Comparison of ENCODE assay signal across 11 cellular contexts in genomic region chr19:19485161-19485997, GRCh38. TPM values are rescaled to one million over a fixed set of nuclear protein-coding genes. Genes with fewer than 3 reads are reported as not detected.
DNase-seq lines count a peak whose midpoint lies in the region; ATAC-seq and TF ChIP-seq lines count a peak whose summit lies in the region.
"Had no signal": no experiment of that assay in that cellular context is flagged by ENCODE, and none has a peak within 500 bp of the region (broad histone marks: within the 10 kb centered on the region; RNA-seq: fewer than 3 reads in every experiment).

No MANE protein-coding gene starts in this region.

- H3K27ac Mint-ChIP-seq in activated CD8-positive, alpha-beta T cell treated with anti-CD3 and anti-CD28 coated beads for 36 hours, result peak overlapping the region; percentile 56
- H3K27ac Mint-ChIP-seq in stimulated activated naive B cell treated with anti-CD40 and anti-IgM and Interleukin-4, amounts not matched to agents 10 μg/mL and 1 μg/mL and 100 μg/mL, for 72 hours, result peak overlapping the region; percentile 90

- peak; percentile 44 for DNase-seq in Right ventricle myocardium inferior (ENCODE audit: missing footprints)
- no peak for DNase-seq in Right ventricle myocardium superior
- no peak for DNase-seq in activated CD8-positive, alpha-beta T cell treated with anti-CD3 and anti-CD28 coated beads for 36 hours
- peak; percentile 61 for DNase-seq in left ventricle myocardium superior
- peak; percentile 61 for DNase-seq in stimulated activated naive B cell treated with anti-CD40 and anti-IgM and Interleukin-4, amounts not matched to agents 10 μg/mL and 1 μg/mL and 100 μg/mL, for 72 hours
- DNase-seq in putamen (ENCODE audit: low spot score), result no peak
- no peak for DNase-seq in KBM-7
- no peak for DNase-seq in NCI-H1105 (lab: John Stamatoyannopoulos, UW)
- DNase-seq: activated gamma-delta T cell, MG63 had no signal

- POLR2A ChIA-PET in activated CD8-positive, alpha-beta T cell treated with anti-CD3 and anti-CD28 coated beads for 36 hours (lab: Charles Lee), result interaction anchor here (0.8 to 1.0 kb wide), 3 partner anchors 26 to 137 kb away, joined by 3 to 4 read pairs (median 3); no protein-coding TSS in a partner anchor

- CTCF ChIA-PET in activated CD8-positive, alpha-beta T cell treated with anti-CD3 and anti-CD28 coated beads for 36 hours (lab: Charles Lee), result interaction anchor here (1.0 to 1.5 kb wide), 2 partner anchors 10 to 80 kb away, joined by 3 to 4 read pairs; partner anchors contain the start of gene GATAD2A

- TF ChIP-seq CTCF in activated CD8-positive, alpha-beta T cell treated with anti-CD3 and anti-CD28 coated beads for 36 hours (IDR thresholded peaks at IDR 0.05), result no peak

- peaks cover 85% of the 10 kb centered on the region for H3K4me1 Mint-ChIP-seq in activated CD8-positive, alpha-beta T cell treated with anti-CD3 and anti-CD28 coated beads for 36 hours (ENCODE audit: low read depth)
- peaks cover 54 to 72% of the 10 kb centered on the region in 2 donors for H3K4me1 Mint-ChIP-seq in stimulated activated naive B cell treated with anti-CD40 and anti-IgM and Interleukin-4, amounts not matched to agents 10 μg/mL and 1 μg/mL and 100 μg/mL, for 72 hours

- no peak overlapping the region for H3K4me3 Mint-ChIP-seq in activated CD8-positive, alpha-beta T cell treated with anti-CD3 and anti-CD28 coated beads for 36 hours
- peak overlapping the region; percentile 27 to 32 for H3K4me3 Mint-ChIP-seq in stimulated activated naive B cell treated with anti-CD40 and anti-IgM and Interleukin-4, amounts not matched to agents 10 μg/mL and 1 μg/mL and 100 μg/mL, for 72 hours

- in situ Hi-C loops in KBM-7 (cut with MboI; ENCODE audit: low pct_unique_long_range_greater_than_20kb, low sequenced_read_pairs), result no loop called here

- peaks cover 11% of the 10 kb centered on the region for H3K36me3 Mint-ChIP-seq in activated CD8-positive, alpha-beta T cell treated with anti-CD3 and anti-CD28 coated beads for 36 hours (ENCODE audit: low read depth)
- H3K36me3 Mint-ChIP-seq in stimulated activated naive B cell treated with anti-CD40 and anti-IgM and Interleukin-4, amounts not matched to agents 10 μg/mL and 1 μg/mL and 100 μg/mL, for 72 hours, result peaks cover 17 to 28% of the 10 kb centered on the region in 2 donors

- ATAC-seq in Right ventricle myocardium inferior, result peak; percentile 29
- ATAC-seq in Right ventricle myocardium superior (ENCODE audit: poor library complexity), result no peak
- no peak for ATAC-seq in activated CD8-positive, alpha-beta T cell treated with anti-CD3 and anti-CD28 coated beads for 36 hours
- no peak for ATAC-seq in left ventricle myocardium superior
- peak; percentile 82 to 87 for ATAC-seq in stimulated activated naive B cell treated with anti-CD40 and anti-IgM and Interleukin-4, amounts not matched to agents 10 μg/mL and 1 μg/mL and 100 μg/mL, for 72 hours (replicated peaks)

- intact Hi-C loops in Right ventricle myocardium inferior (cut with DNase I), result loop anchor here (5.0 kb wide), 1 partner anchor 78 kb away; the partner anchor contains the start of gene GATAD2A
- intact Hi-C loops in Right ventricle myocardium superior (cut with DNase I), result no loop called here
- intact Hi-C loops in activated CD8-positive, alpha-beta T cell treated with anti-CD3 and anti-CD28 coated beads for 36 hours (cut with micrococcal nuclease), result loop anchor here (5.0 kb wide), 2 partner anchors 98 to 118 kb away; no protein-coding TSS in a partner anchor
- intact Hi-C loops in left ventricle myocardium superior (cut with micrococcal nuclease), result no loop called here

- H3K9me3 Mint-ChIP-seq in activated CD8-positive, alpha-beta T cell treated with anti-CD3 and anti-CD28 coated beads for 36 hours, result no peaks in the 10 kb centered on the region
- no peaks in the 10 kb centered on the region for H3K9me3 Mint-ChIP-seq in stimulated activated naive B cell treated with anti-CD40 and anti-IgM and Interleukin-4, amounts not matched to agents 10 μg/mL and 1 μg/mL and 100 μg/mL, for 72 hours

- no peaks in the 10 kb centered on the region for H3K27me3 Mint-ChIP-seq in activated CD8-positive, alpha-beta T cell treated with anti-CD3 and anti-CD28 coated beads for 36 hours
- H3K27me3 Mint-ChIP-seq in stimulated activated naive B cell treated with anti-CD40 and anti-IgM and Interleukin-4, amounts not matched to agents 10 μg/mL and 1 μg/mL and 100 μg/mL, for 72 hours, result no peaks in the 10 kb centered on the region

RNA-seq across cellular contexts. Expression of gene TSSK6, which starts 30.0 kb away (rescaled TPM):
- total RNA-seq in Right ventricle myocardium inferior, result 0.32 TPM
- 0.67 TPM for total RNA-seq in Right ventricle myocardium superior
- 1 to 10 TPM; 3.4 to 4.9 TPM for total RNA-seq in activated CD8-positive, alpha-beta T cell treated with anti-CD3 and anti-CD28 coated beads for 36 hours
- total RNA-seq in left ventricle myocardium superior, result 0.67 TPM

RNA-seq across cellular contexts. Expression of gene NDUFA13, which starts 30.6 kb away (rescaled TPM):
- total RNA-seq in Right ventricle myocardium inferior (1,344 TPM), Right ventricle myocardium superior (1,367 TPM), left ventricle myocardium superior (1,297 TPM)
- total RNA-seq in activated CD8-positive, alpha-beta T cell treated with anti-CD3 and anti-CD28 coated beads for 36 hours, result 100 to 1,000 TPM; 298 to 310 TPM

RNA-seq across cellular contexts. Expression of gene YJEFN3, which starts 43.3 kb away (rescaled TPM):
- total RNA-seq in Right ventricle myocardium inferior, result 6.5 TPM
- 5.8 TPM for total RNA-seq in Right ventricle myocardium superior
- total RNA-seq in activated CD8-positive, alpha-beta T cell treated with anti-CD3 and anti-CD28 coated beads for 36 hours, result 1 to 10 TPM; 7.4 to 8.1 TPM
- total RNA-seq in left ventricle myocardium superior, result 9.4 TPM

RNA-seq across cellular contexts. Expression of gene CILP2, which starts 52.7 kb away (rescaled TPM):
- total RNA-seq in Right ventricle myocardium inferior, result 0.30 TPM
- 0.40 TPM for total RNA-seq in Right ventricle myocardium superior
- under 1 TPM; 0.31 to 0.32 TPM for total RNA-seq in activated CD8-positive, alpha-beta T cell treated with anti-CD3 and anti-CD28 coated beads for 36 hours
- 0.50 TPM for total RNA-seq in left ventricle myocardium superior
- total RNA-seq: glomerular endothelial cell had no signal

Comparison
In these comparisons a context has a peak if more than half of its experiments do, and no peak if none do; other contexts are left out.
1. ATAC-seq: peak in Right ventricle myocardium inferior (single experiment) and stimulated activated naive B cell treated with anti-CD40 and anti-IgM and Interleukin-4, amounts not matched to agents 10 μg/mL and 1 μg/mL and 100 μg/mL, for 72 hours (2 of 2); none in Right ventricle myocardium superior (single experiment), activated CD8-positive, alpha-beta T cell treated with anti-CD3 and anti-CD28 coated beads for 36 hours (single experiment) and left ventricle myocardium superior (single experiment).
2. DNase-seq: peak in Right ventricle myocardium inferior (single experiment), left ventricle myocardium superior (single experiment) and stimulated activated naive B cell treated with anti-CD40 and anti-IgM and Interleukin-4, amounts not matched to agents 10 μg/mL and 1 μg/mL and 100 μg/mL, for 72 hours (single experiment); none in Right ventricle myocardium superior (single experiment), activated CD8-positive, alpha-beta T cell treated with anti-CD3 and anti-CD28 coated beads for 36 hours (single experiment), putamen (single experiment), KBM-7 (single experiment) and NCI-H1105 (single experiment).
3. intact Hi-C loops: an anchor here in Right ventricle myocardium inferior (5.0 kb wide) and activated CD8-positive, alpha-beta T cell treated with anti-CD3 and anti-CD28 coated beads for 36 hours (5.0 kb wide); none called in Right ventricle myocardium superior and left ventricle myocardium superior.